8 cellular contexts compared by ENCODE assay signal in the genomic region with DNA sequence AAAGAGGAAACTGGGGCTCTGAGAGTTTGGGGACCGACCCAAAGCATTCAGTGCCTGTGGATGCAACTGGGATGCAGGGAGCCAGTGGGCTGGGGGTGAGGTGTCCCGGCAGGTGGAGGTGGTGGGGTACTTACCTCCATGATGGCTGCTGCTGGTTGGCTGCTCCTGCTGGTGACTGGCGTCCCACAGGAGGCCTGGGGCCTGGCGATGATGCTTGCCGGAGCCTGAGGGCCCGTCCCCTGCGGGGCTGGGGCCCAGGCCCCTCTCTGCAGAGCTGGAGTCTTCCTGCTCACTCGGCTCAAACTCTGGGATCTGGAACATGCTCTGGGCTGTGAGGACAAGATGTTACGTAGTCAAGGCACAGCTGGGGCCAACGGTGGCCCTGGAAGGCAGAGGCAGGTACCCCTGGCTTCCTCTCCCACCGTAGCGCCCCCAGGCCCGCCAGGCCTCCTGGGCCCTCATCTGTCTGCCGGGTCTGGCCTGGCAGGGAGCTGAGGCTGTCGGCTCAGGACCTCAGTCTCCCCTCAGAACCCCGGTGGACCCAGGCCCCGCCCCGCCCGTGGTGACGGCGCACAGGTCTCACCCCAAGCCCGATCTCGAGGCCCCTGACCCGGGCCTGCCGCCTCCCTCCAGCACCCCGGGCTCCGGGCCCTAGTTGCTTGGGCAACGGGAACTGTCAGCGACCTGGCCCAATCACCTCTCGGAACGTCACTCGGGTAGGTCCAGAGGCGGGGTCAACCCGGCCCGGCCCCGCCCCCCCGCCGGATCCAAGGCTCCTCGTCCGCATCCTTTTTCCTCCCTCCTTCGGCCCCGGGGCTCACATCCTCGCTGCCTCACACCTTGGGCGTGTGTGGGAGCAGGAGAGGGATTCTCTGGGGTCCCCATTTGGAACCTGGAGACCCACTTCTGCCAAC. TPM values are rescaled to one million over a fixed set of nuclear protein-coding genes. Genes with fewer than 3 reads are reported as not detected.
DNase-seq lines count a peak whose midpoint lies in the region; TF ChIP-seq lines count a peak whose summit lies in the region.

TSS of gene BAD (minus strand) at position 618 of the 914 bp plus-strand sequence. CDS start at position 321, 297 bp downstream.

- peaks cover 16% of the 10 kb centered on the region for H3K4me1 Mint-ChIP-seq in neural progenitor cell

- POLR2A ChIA-PET in HEK293T (lab: Yijun Ruan, JAX), result interaction anchor here (1.0 to 8.5 kb wide), 10 partner anchors 11 to 381 kb away, joined by 3 to 81 read pairs (median 6); partner anchors contain the start of genes ESRRA, PRDX5 and TRMT112

- H3K4me1 ChIP-seq in SJSA1 (replicated peaks) (peaks cover 20% of the 10 kb centered on the region), neural progenitor cell (peaks cover 5% of the 10 kb centered on the region), stomach smooth muscle (ENCODE audit: control insufficient read depth, insufficient read depth, low read length) (peaks cover 28% of the 10 kb centered on the region)

- peaks cover 11% of the 10 kb centered on the region for H3K27me3 Mint-ChIP-seq in neural progenitor cell (ENCODE audit: insufficient read depth, low read depth)

- no peaks in the 10 kb centered on the region for H4K20me1 ChIP-seq in neural progenitor cell (ENCODE audit: low read depth)

- peak within 1 kb of the TSS; percentile 91 for H3K4me3 Mint-ChIP-seq in neural progenitor cell

- peak within 1 kb of the TSS; percentile 36 for H3K9ac ChIP-seq in neural progenitor cell
- H3K9ac ChIP-seq in stomach smooth muscle (ENCODE audit: low read length in 2 of 2), result peak within 1 kb of the TSS; percentile 95 to 98

- H3K27me3 ChIP-seq in SJSA1 (replicated peaks) (no peaks in the 10 kb centered on the region), neural progenitor cell (peaks cover 9% of the 10 kb centered on the region), stomach smooth muscle (ENCODE audit: control insufficient read depth in 1 of 2, insufficient read depth in 2 of 2, low read length in 2 of 2) (no peaks in the 10 kb centered on the region)

- H3K36me3 ChIP-seq in SJSA1 (peaks cover 25% of the 10 kb centered on the region), neural progenitor cell (no peaks in the 10 kb centered on the region), stomach smooth muscle (ENCODE audit: control insufficient read depth in 2 of 2, insufficient read depth in 2 of 2, low read length in 2 of 2) (peaks cover 4 to 10% of the 10 kb centered on the region in 2 donors)

- DNase-seq in GF-D8 (lab: John Stamatoyannopoulos, UW) (peak; percentile 80), HEK293T (ENCODE audit: extremely low spot score) (peak; percentile 97), MV-4-11 (lab: John Stamatoyannopoulos, UW) (peak; percentile 88), SJSA1 (ENCODE audit: low read depth in 1 of 2, low spot score in 2 of 2) (peak; percentile 97), foreskin fibroblast (peak; percentile 88 to 97), neural progenitor cell (ENCODE audit: low spot score) (peak; percentile 98)
- peak; percentile 77 to 91 (median 86) for DNase-seq in activated naive CD4-positive, alpha-beta T cell (lab: John Stamatoyannopoulos, UW)

- no peaks in the 10 kb centered on the region for H3K9me3 Mint-ChIP-seq in neural progenitor cell

- TF ChIP-seq CTCF in foreskin fibroblast (IDR thresholded peaks at IDR 0.05; ENCODE audit: low read depth, low read length), result no peak
- TF ChIP-seq CTCF in neural progenitor cell (IDR thresholded peaks at IDR 0.05), result no peak

- peak within 1 kb of the TSS; percentile 77 for H3K27ac ChIP-seq in SJSA1
- H3K27ac ChIP-seq in neural progenitor cell, result no peak within 1 kb of the TSS
- peak within 1 kb of the TSS; percentile 96 for H3K27ac ChIP-seq in stomach smooth muscle (ENCODE audit: low read length)

- peaks cover 3% of the 10 kb centered on the region for H3K79me2 ChIP-seq in neural progenitor cell (ENCODE audit: low read depth)

- H3K9me3 ChIP-seq in SJSA1 (replicated peaks) (no peaks in the 10 kb centered on the region), neural progenitor cell (ENCODE audit: low read depth) (no peaks in the 10 kb centered on the region), stomach smooth muscle (ENCODE audit: control insufficient read depth in 2 of 2, low read length in 2 of 2) (no peaks in the 10 kb centered on the region)

- peaks cover 7% of the 10 kb centered on the region for H3K36me3 Mint-ChIP-seq in neural progenitor cell

- peak within 1 kb of the TSS; percentile 60 for H2AFZ ChIP-seq in neural progenitor cell (replicated peaks)

- no peak within 1 kb of the TSS for H3K27ac Mint-ChIP-seq in neural progenitor cell

- peak within 1 kb of the TSS; percentile 74 for H3K4me2 ChIP-seq in neural progenitor cell

- CTCF ChIA-PET in HEK293T (lab: Yijun Ruan, JAX), result interaction anchor here (0.5 to 1.5 kb wide), 4 partner anchors 13 to 71 kb away, joined by 3 to 8 read pairs (median 3); no protein-coding TSS in a partner anchor

- peaks cover 4% of the 10 kb centered on the region for H3F3A ChIP-seq in neural progenitor cell (ENCODE audit: low read depth)

- peak within 1 kb of the TSS; percentile 95 for H3K4me3 ChIP-seq in SJSA1
- H3K4me3 ChIP-seq in foreskin fibroblast (ENCODE audit: low read depth in 1 of 2, low read length in 2 of 2), result peak within 1 kb of the TSS; percentile 60 to 83
- peak within 1 kb of the TSS; percentile 97 for H3K4me3 ChIP-seq in neural progenitor cell
- H3K4me3 ChIP-seq in stomach smooth muscle (ENCODE audit: low read length in 2 of 2), result peak within 1 kb of the TSS; percentile 93 to 96

TF ChIP-seq in HEK293T, 16 proteins besides CTCF, POLR2A, EP300 and RAD21:
- TF ChIP-seq PKNOX1 (IDR thresholded peaks at IDR 0.05) (peak; percentile 97), ZNF384 (IDR thresholded peaks at IDR 0.05) (no peak)

RNA-seq across cellular contexts. Expression of gene BAD, which starts in this region (rescaled TPM):
- 154 and 158 TPM in 2 replicates for total RNA-seq in SJSA1 (2014; rRNA removed; shearing (Covaris generic))
- 19.0 and 49.6 TPM in 2 replicates for total RNA-seq in neural progenitor cell (ENCODE audit: low replicate concordance)
